In the genomic region with DNA sequence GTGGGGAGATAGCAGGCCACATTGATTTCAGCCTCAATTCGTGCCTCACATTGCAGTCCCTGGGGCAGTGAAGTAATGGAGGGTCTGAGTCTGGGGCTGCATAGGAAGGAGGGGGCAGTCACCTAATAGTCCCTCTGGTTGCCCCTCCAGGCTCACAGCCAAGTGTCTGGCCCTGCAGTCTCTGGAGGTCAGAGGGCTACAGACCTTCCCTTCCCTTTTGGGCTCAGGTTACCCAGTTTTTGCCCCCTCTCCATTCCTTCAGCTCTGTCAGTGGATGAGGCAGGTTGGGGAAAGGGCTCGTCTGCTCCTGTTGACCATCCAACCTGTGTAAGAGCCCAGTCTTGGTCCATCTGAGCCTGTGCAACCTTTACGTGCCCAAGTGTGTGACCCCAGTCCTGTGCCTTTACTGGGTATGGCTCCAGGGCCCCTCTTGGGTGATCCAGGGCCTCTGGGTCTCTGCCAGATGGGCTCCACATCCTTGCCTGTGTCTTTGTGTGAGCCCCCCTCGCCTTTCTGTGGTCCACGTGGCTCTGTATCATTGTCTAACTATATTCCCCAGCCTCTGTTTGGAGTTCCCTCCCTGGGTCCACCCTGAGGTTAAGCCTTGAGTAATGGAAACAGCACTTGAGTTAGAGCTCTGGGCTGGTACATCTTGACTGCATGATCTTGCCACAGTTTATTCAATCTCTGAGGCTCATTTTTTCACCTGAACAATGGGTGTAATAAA, we compare ENCODE assay signal across 8 cellular contexts. TPM values are rescaled to one million over a fixed set of nuclear protein-coding genes. Genes with fewer than 3 reads are reported as not detected.
DNase-seq lines count a peak whose midpoint lies in the region; ATAC-seq and TF ChIP-seq lines count a peak whose summit lies in the region.

No MANE protein-coding gene starts in this region.

- peak overlapping the region; percentile 85 for H3K27ac ChIP-seq in KOPT-K1 (ENCODE audit: low read depth, low read length, poor library complexity, severe bottlenecking)
- H3K27ac ChIP-seq in ectodermal cell (ENCODE audit: insufficient read depth, low read depth, low read length, poor library complexity, severe bottlenecking) = peak overlapping the region; percentile 57

- ATAC-seq in HG03571 (IDR thresholded peaks at IDR 0.05; ENCODE audit: unreplicated experiment) = no peak
- ATAC-seq in HG03432 (IDR thresholded peaks at IDR 0.05; ENCODE audit: unreplicated experiment) = no peak
- no peak for ATAC-seq in HG03457 (IDR thresholded peaks at IDR 0.05; ENCODE audit: unreplicated experiment)

- H3K4me3 ChIP-seq in BE2C (ENCODE audit: low read depth, low read length) (peak overlapping the region; percentile 79), ectodermal cell (ENCODE audit: insufficient read depth, low read depth, low read length) (peak overlapping the region; percentile 21)

- H3K27me3 ChIP-seq in BE2C (no peaks in the 10 kb centered on the region), ectodermal cell (ENCODE audit: control insufficient read depth, insufficient read depth, low read length, poor library complexity, severe bottlenecking) (no peaks in the 10 kb centered on the region)

- H3K4me3 Mint-ChIP-seq in nephron progenitor cell = peak overlapping the region; percentile 77

- H3K9me3 ChIP-seq in BE2C = no peaks in the 10 kb centered on the region
- H3K9me3 ChIP-seq in KOPT-K1 (ENCODE audit: insufficient read depth, low read length, poor library complexity, severe bottlenecking) = no peaks in the 10 kb centered on the region
- no peaks in the 10 kb centered on the region for H3K9me3 ChIP-seq in ectodermal cell (ENCODE audit: control insufficient read depth, low read length)

- H3K36me3 ChIP-seq in BE2C = peaks cover 6% of the 10 kb centered on the region
- peaks cover 13% of the 10 kb centered on the region; the same call in 1 of the 2 replicates for H3K36me3 ChIP-seq in KOPT-K1 (ENCODE audit: insufficient read depth, low read length)
- peaks cover 6% of the 10 kb centered on the region for H3K36me3 ChIP-seq in ectodermal cell (ENCODE audit: control insufficient read depth, insufficient read depth, low read length)

- DNase-seq in BE2C (peak; percentile 20), nephron progenitor cell (no peak)
- DNase-seq in effector CD8-positive, alpha-beta T cell (lab: John Stamatoyannopoulos, UW) = no peak

- H3K4me1 ChIP-seq in BE2C = peaks cover 46% of the 10 kb centered on the region
- H3K4me1 ChIP-seq in ectodermal cell (ENCODE audit: control insufficient read depth, insufficient read depth, low read length) = peaks cover 50% of the 10 kb centered on the region

- peak overlapping the region; percentile 96 for H3K27ac Mint-ChIP-seq in nephron progenitor cell

- 28 to 33% methylated on average over 5 of the region's 5 CpGs for WGBS in ectodermal cell, 2 experiments

- H3K36me3 Mint-ChIP-seq in nephron progenitor cell (ENCODE audit: low read depth) = no peaks in the 10 kb centered on the region

- H3K9me3 Mint-ChIP-seq in nephron progenitor cell = no peaks in the 10 kb centered on the region

- TF ChIP-seq CTCF in BE2C (IDR thresholded peaks at IDR 0.05; ENCODE audit: low read depth, low read length) (no peak), nephron progenitor cell (IDR thresholded peaks at IDR 0.05) (no peak)

- H3K27me3 Mint-ChIP-seq in nephron progenitor cell (ENCODE audit: low read depth, poor library complexity) = no peaks in the 10 kb centered on the region

- peaks cover 46% of the 10 kb centered on the region for H3K4me1 Mint-ChIP-seq in nephron progenitor cell

RNA-seq across cellular contexts. Expression of gene CIC, which starts 13.1 kb away (rescaled TPM):
- 101 TPM for polyA plus RNA-seq in BE2C (2012; ENCODE audit: insufficient read depth, insufficient read length, low read depth)
- polyA plus RNA-seq in ectodermal cell (2013, experiment 1 of 4) = 73.7 TPM
- 80.8 TPM for polyA plus RNA-seq in ectodermal cell (2013, experiment 2 of 4)
- 61.1 TPM for polyA plus RNA-seq in ectodermal cell (2013, experiment 3 of 4)
- polyA plus RNA-seq in ectodermal cell (2013, experiment 4 of 4) = 66.8 TPM

RNA-seq across cellular contexts. Expression of gene PRR19, which starts 19.7 kb away (rescaled TPM):
- polyA plus RNA-seq in BE2C (2012; ENCODE audit: insufficient read depth, insufficient read length, low read depth) = 3.1 TPM
- 2.6 TPM for polyA plus RNA-seq in ectodermal cell (2013, experiment 1 of 4)
- polyA plus RNA-seq in ectodermal cell (2013, experiment 2 of 4) = 2.8 TPM
- 3.0 TPM for polyA plus RNA-seq in ectodermal cell (2013, experiment 3 of 4)
- polyA plus RNA-seq in ectodermal cell (2013, experiment 4 of 4) = 2.5 TPM

RNA-seq across cellular contexts. Expression of gene PAFAH1B3, which starts 20.2 kb away (rescaled TPM):
- 171 TPM for polyA plus RNA-seq in BE2C (2012; ENCODE audit: insufficient read depth, insufficient read length, low read depth)
- polyA plus RNA-seq in ectodermal cell (2013, experiment 1 of 4) = 130 TPM
- polyA plus RNA-seq in ectodermal cell (2013, experiment 2 of 4) = 116 TPM
- polyA plus RNA-seq in ectodermal cell (2013, experiment 3 of 4) = 107 TPM
- polyA plus RNA-seq in ectodermal cell (2013, experiment 4 of 4) = 113 TPM

RNA-seq across cellular contexts. Expression of gene ERF, which starts 27.3 kb away (rescaled TPM):
- 162 TPM for polyA plus RNA-seq in BE2C (2012; ENCODE audit: insufficient read depth, insufficient read length, low read depth)
- 109 TPM for polyA plus RNA-seq in ectodermal cell (2013, experiment 1 of 4)
- 110 TPM for polyA plus RNA-seq in ectodermal cell (2013, experiment 2 of 4)
- 77.2 TPM for polyA plus RNA-seq in ectodermal cell (2013, experiment 3 of 4)
- 87.1 TPM for polyA plus RNA-seq in ectodermal cell (2013, experiment 4 of 4)

RNA-seq across cellular contexts. Expression of gene TMEM145, which starts 30.9 kb away (rescaled TPM):
- polyA plus RNA-seq in BE2C (2012; ENCODE audit: insufficient read depth, insufficient read length, low read depth) = 184 TPM
- polyA plus RNA-seq in ectodermal cell (2013, experiment 1 of 4) = 1.2 TPM
- polyA plus RNA-seq in ectodermal cell (2013, experiment 2 of 4) = 0.59 TPM
- polyA plus RNA-seq in ectodermal cell (2013, experiment 3 of 4) = 0.80 TPM
- 1.4 TPM for polyA plus RNA-seq in ectodermal cell (2013, experiment 4 of 4)
